16 cellular contexts compared by ENCODE assay signal in the genomic region with DNA sequence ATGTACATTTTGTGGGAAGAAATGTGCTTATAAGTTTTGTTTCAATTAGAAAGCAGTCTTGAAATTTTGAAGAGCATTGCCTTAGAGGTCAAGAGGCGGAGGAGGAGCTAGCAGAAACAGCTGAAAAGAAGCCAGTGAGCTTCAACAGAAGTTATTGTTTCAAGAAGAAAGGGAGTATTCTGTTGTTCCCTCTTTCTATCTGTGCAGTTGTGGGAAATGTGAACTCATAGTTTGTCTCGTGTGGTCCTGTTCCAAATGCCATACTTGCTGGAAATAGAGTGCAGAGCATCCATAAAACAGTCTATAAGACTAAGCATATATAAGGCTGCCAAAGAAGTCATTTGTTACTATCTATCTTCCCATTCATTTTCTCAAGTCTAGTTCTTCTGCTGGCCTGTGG.
"Had no signal": no experiment of that assay in that cellular context is flagged by ENCODE, and none has a peak within 500 bp of the region (broad histone marks: within the 10 kb centered on the region; RNA-seq: fewer than 3 reads in every experiment).

No MANE protein-coding gene starts in this region.

- DNase-seq: cerebellar nuclear complex; effector memory CD8-positive, alpha-beta T cell; esophagus squamous epithelium; foreskin keratinocyte; immature natural killer cell; kidney; left cardiac atrium; left ventricle myocardium inferior; lower lobe of right lung; mesenchymal stem cell; naive thymus-derived CD4-positive, alpha-beta T cell; nephron progenitor cell; small intestine; stimulated activated CD4-positive, alpha-beta T cell treated with anti-CD3 and anti-CD28 coated beads, Interleukin-2, amount 100 ng/mL, for 48 hours; stimulated activated naive CD4-positive, alpha-beta T cell treated with Interleukin-2 at 50 U/mL for 16 hours; transverse colon had no signal

- ATAC-seq: effector memory CD8-positive, alpha-beta T cell; foreskin keratinocyte; left cardiac atrium; lower lobe of right lung; naive thymus-derived CD4-positive, alpha-beta T cell had no signal
